ENCODE assay signal across 1 cellular context in the genomic region with DNA sequence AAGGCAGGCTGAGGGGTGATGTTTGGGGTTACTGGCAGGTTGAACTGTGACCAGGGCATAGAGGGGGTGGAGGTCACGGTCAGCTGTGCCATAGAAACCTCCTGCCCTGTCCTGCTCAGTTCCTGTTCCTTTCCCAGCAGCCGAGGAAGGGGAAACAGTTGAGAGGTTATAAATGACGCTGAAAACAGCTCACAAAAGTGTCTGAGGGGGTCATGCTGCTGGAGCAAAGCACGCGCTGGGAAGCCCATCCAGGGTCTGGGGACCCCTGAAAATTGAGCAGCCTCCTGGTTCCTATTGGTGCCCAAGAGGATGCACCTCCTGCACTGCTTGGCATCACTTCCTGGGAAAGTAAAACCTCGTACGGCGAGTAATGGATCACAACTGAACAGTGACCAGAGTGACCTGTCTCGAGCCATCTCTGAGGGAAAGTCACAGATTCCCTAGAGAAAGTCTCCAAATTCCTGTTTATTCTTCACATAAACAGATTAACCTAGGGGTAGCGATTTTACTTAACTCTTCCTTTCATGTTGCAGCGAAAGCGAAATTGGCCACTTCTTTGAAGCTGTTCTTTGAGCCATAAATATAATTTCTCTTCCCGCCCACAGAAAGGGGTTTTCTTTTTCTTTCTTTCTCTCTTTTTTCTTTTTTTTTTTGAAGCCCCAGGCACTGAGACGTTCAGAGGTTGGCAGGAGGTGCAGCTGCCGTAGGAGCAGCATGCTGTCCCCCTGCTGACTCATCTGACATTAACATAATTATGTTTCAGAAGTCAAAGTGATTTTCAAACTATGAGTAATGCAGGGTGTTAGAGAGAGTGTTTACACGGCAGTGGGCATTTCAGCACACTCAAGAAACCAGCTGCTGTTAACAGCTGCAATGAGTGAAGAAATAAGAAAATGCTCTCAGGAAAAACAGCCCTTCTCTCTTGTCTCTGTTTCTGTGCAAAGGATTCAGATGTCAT.
TF ChIP-seq lines count a peak whose summit lies in the region.

No MANE protein-coding gene starts in this region.

TF ChIP-seq in K562, 482 proteins besides CTCF, POLR2A, EP300 and RAD21 (continued from another document and continues in another):
- TF ChIP-seq, protein P1, sequence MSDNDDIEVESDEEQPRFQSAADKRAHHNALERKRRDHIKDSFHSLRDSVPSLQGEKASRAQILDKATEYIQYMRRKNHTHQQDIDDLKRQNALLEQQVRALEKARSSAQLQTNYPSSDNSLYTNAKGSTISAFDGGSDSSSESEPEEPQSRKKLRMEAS (CRISPR knock-in tag; IDR thresholded peaks at IDR 0.05), result peak; percentile 42; the same call in 1 of the 2 replicates
- peak; percentile 20; the same call in 1 of the 2 replicates for TF ChIP-seq ESRRA (IDR thresholded peaks at IDR 0.05; ENCODE audit: borderline replicate concordance, low read depth)
- TF ChIP-seq ZC3H11A (IDR thresholded peaks at IDR 0.05; ENCODE audit: low read depth, low read length), result no peak
- TF ChIP-seq, protein P2, sequence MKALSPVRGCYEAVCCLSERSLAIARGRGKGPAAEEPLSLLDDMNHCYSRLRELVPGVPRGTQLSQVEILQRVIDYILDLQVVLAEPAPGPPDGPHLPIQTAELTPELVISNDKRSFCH (CRISPR knock-in tag; IDR thresholded peaks at IDR 0.05), result no peak
- TF ChIP-seq, protein P2 (tag; IDR thresholded peaks at IDR 0.05), result no peak
- TF ChIP-seq HNRNPK (IDR thresholded peaks at IDR 0.05; ENCODE audit: low read depth, low read length, poor library complexity, severe bottlenecking), result no peak
- no peak for TF ChIP-seq ELF2 (CRISPR knock-in tag; IDR thresholded peaks at IDR 0.05)
- peak; percentile 91 for TF ChIP-seq FOSL1 (tag; conservative IDR thresholded peaks at IDR 0.05)
- TF ChIP-seq MAFK (IDR thresholded peaks at IDR 0.05; ENCODE audit: low read length), result peak; percentile 58; the same call in 1 of the 2 replicates
- no peak for TF ChIP-seq NCOA4 (IDR thresholded peaks at IDR 0.05; ENCODE audit: partially characterized antibody)
- TF ChIP-seq, protein P3, sequence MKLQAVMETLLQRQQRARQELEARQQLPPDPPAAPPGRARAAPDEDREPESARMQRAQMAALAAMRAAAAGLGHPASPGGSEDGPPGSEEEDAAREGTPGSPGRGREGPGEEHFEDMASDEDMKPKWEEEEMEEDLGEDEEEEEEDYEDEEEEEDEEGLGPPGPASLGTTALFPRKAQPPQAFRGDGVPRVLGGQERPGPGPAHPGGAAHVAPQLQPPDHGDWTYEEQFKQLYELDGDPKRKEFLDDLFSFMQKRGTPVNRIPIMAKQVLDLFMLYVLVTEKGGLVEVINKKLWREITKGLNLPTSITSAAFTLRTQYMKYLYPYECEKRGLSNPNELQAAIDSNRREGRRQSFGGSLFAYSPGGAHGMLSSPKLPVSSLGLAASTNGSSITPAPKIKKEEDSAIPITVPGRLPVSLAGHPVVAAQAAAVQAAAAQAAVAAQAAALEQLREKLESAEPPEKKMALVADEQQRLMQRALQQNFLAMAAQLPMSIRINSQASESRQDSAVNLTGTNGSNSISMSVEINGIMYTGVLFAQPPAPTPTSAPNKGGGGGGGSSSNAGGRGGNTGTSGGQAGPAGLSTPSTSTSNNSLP (IDR thresholded peaks at IDR 0.05; ENCODE audit: borderline replicate concordance, low read depth, low read length), result no peak
- no peak for TF ChIP-seq ZNF589 (CRISPR knock-in tag; IDR thresholded peaks at IDR 0.05; ENCODE audit: low read depth)
- TF ChIP-seq, protein P4, sequence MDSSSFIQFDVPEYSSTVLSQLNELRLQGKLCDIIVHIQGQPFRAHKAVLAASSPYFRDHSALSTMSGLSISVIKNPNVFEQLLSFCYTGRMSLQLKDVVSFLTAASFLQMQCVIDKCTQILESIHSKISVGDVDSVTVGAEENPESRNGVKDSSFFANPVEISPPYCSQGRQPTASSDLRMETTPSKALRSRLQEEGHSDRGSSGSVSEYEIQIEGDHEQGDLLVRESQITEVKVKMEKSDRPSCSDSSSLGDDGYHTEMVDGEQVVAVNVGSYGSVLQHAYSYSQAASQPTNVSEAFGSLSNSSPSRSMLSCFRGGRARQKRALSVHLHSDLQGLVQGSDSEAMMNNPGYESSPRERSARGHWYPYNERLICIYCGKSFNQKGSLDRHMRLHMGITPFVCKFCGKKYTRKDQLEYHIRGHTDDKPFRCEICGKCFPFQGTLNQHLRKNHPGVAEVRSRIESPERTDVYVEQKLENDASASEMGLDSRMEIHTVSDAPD (CRISPR knock-in tag; IDR thresholded peaks at IDR 0.05), result no peak
- TF ChIP-seq ZNF76 (CRISPR knock-in tag; IDR thresholded peaks at IDR 0.05; ENCODE audit: borderline replicate concordance), result no peak
- TF ChIP-seq ETV1 (tag; conservative IDR thresholded peaks at IDR 0.05; ENCODE audit: low read depth), result no peak
- peak; percentile 53 for TF ChIP-seq ARID1B (IDR thresholded peaks at IDR 0.05)
- TF ChIP-seq CREM (IDR thresholded peaks at IDR 0.05; ENCODE audit: low read depth), result peak; percentile 20; the same call in 1 of the 2 replicates
- TF ChIP-seq RCOR1 (IDR thresholded peaks at IDR 0.05; ENCODE audit: borderline replicate concordance in 1 of 2, low read depth in 2 of 2, low read length in 2 of 2), result peak in 1 of 2 experiments; percentile 30; a peak in 1 of 4 replicates
- TF ChIP-seq CTBP1 (IDR thresholded peaks at IDR 0.05; ENCODE audit: borderline replicate concordance), result 0 out of 2 replicates have a peak, but pooled peaks have one; percentile 5
- TF ChIP-seq, protein P5, sequence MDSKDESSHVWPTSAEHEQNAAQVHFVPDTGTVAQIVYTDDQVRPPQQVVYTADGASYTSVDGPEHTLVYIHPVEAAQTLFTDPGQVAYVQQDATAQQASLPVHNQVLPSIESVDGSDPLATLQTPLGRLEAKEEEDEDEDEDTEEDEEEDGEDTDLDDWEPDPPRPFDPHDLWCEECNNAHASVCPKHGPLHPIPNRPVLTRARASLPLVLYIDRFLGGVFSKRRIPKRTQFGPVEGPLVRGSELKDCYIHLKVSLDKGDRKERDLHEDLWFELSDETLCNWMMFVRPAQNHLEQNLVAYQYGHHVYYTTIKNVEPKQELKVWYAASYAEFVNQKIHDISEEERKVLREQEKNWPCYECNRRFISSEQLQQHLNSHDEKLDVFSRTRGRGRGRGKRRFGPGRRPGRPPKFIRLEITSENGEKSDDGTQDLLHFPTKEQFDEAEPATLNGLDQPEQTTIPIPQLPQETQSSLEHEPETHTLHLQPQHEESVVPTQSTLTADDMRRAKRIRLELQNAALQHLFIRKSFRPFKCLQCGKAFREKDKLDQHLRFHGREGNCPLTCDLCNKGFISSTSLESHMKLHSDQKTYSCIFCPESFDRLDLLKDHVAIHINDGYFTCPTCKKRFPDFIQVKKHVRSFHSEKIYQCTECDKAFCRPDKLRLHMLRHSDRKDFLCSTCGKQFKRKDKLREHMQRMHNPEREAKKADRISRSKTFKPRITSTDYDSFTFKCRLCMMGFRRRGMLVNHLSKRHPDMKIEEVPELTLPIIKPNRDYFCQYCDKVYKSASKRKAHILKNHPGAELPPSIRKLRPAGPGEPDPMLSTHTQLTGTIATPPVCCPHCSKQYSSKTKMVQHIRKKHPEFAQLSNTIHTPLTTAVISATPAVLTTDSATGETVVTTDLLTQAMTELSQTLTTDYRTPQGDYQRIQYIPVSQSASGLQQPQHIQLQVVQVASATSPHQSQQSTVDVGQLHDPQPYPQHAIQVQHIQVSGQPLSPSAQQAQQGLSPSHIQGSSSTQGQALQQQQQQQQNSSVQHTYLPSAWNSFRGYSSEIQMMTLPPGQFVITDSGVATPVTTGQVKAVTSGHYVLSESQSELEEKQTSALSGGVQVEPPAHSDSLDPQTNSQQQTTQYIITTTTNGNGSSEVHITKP (IDR thresholded peaks at IDR 0.05; ENCODE audit: partially characterized antibody), result no peak
- TF ChIP-seq, protein P6, sequence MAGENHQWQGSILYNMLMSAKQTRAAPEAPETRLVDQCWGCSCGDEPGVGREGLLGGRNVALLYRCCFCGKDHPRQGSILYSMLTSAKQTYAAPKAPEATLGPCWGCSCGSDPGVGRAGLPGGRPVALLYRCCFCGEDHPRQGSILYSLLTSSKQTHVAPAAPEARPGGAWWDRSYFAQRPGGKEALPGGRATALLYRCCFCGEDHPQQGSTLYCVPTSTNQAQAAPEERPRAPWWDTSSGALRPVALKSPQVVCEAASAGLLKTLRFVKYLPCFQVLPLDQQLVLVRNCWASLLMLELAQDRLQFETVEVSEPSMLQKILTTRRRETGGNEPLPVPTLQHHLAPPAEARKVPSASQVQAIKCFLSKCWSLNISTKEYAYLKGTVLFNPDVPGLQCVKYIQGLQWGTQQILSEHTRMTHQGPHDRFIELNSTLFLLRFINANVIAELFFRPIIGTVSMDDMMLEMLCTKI (IDR thresholded peaks at IDR 0.05; ENCODE audit: partially characterized antibody), result no peak
- TF ChIP-seq NFE2 (IDR thresholded peaks at IDR 0.05; ENCODE audit: low read depth), result peak; percentile 88
- TF ChIP-seq CBX5 (IDR thresholded peaks at IDR 0.05; ENCODE audit: borderline replicate concordance, low read depth), result no peak
- peak; percentile 40 for TF ChIP-seq TAF9B (IDR thresholded peaks at IDR 0.05; ENCODE audit: partially characterized antibody)
- no peak for TF ChIP-seq KLF13 (tag; IDR thresholded peaks at IDR 0.05; ENCODE audit: borderline replicate concordance, low read depth)
- TF ChIP-seq, protein P7, sequence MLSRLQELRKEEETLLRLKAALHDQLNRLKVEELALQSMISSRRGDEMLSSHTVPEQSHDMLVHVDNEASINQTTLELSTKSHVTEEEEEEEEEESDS (CRISPR knock-in tag; IDR thresholded peaks at IDR 0.05), result no peak
- no peak for TF ChIP-seq ZNF75A (CRISPR knock-in tag; IDR thresholded peaks at IDR 0.05)
- TF ChIP-seq, protein P8, sequence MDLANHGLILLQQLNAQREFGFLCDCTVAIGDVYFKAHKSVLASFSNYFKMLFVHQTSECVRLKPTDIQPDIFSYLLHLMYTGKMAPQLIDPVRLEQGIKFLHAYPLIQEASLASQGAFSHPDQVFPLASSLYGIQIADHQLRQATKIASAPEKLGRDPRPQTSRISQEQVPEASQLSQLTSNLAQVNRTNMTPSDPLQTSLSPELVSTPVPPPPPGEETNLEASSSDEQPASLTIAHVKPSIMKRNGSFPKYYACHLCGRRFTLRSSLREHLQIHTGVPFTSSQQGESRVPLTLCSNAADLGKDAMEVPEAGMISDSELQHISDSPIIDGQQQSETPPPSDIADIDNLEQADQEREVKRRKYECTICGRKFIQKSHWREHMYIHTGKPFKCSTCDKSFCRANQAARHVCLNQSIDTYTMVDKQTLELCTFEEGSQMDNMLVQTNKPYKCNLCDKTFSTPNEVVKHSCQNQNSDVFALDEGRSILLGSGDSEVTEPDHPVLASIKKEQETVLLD (IDR thresholded peaks at IDR 0.05), result no peak
- TF ChIP-seq BACH1 (tag; IDR thresholded peaks at IDR 0.05), result no peak; the same call in 1 of the 2 replicates
- peak; percentile 69; the same call in 1 of the 2 replicates for TF ChIP-seq L3MBTL2 (IDR thresholded peaks at IDR 0.05)
- TF ChIP-seq SMARCA4 (IDR thresholded peaks at IDR 0.05), result peak; percentile 82
- no peak for TF ChIP-seq ZNF41 (CRISPR knock-in tag; conservative IDR thresholded peaks at IDR 0.05)
- no peak for TF ChIP-seq MECOM (CRISPR knock-in tag; IDR thresholded peaks at IDR 0.05)
- TF ChIP-seq, protein P9, sequence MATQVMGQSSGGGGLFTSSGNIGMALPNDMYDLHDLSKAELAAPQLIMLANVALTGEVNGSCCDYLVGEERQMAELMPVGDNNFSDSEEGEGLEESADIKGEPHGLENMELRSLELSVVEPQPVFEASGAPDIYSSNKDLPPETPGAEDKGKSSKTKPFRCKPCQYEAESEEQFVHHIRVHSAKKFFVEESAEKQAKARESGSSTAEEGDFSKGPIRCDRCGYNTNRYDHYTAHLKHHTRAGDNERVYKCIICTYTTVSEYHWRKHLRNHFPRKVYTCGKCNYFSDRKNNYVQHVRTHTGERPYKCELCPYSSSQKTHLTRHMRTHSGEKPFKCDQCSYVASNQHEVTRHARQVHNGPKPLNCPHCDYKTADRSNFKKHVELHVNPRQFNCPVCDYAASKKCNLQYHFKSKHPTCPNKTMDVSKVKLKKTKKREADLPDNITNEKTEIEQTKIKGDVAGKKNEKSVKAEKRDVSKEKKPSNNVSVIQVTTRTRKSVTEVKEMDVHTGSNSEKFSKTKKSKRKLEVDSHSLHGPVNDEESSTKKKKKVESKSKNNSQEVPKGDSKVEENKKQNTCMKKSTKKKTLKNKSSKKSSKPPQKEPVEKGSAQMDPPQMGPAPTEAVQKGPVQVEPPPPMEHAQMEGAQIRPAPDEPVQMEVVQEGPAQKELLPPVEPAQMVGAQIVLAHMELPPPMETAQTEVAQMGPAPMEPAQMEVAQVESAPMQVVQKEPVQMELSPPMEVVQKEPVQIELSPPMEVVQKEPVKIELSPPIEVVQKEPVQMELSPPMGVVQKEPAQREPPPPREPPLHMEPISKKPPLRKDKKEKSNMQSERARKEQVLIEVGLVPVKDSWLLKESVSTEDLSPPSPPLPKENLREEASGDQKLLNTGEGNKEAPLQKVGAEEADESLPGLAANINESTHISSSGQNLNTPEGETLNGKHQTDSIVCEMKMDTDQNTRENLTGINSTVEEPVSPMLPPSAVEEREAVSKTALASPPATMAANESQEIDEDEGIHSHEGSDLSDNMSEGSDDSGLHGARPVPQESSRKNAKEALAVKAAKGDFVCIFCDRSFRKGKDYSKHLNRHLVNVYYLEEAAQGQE (CRISPR knock-in tag; IDR thresholded peaks at IDR 0.05; ENCODE audit: low read depth), result no peak
- TF ChIP-seq TRIM24 (IDR thresholded peaks at IDR 0.05), result peak in 1 of 2 experiments; percentile 42; a peak in 1 of 4 replicates
- no peak for TF ChIP-seq SRSF1 (IDR thresholded peaks at IDR 0.05; ENCODE audit: low read depth, low read length)
- TF ChIP-seq SRSF9 (IDR thresholded peaks at IDR 0.05; ENCODE audit: borderline replicate concordance, low read depth, low read length), result no peak
- TF ChIP-seq ILK (tag; IDR thresholded peaks at IDR 0.05; ENCODE audit: borderline replicate concordance, low read depth), result no peak
- TF ChIP-seq MEIS2 (IDR thresholded peaks at IDR 0.05; ENCODE audit: partially characterized antibody), result peak; percentile 66
- TF ChIP-seq ETV6 (IDR thresholded peaks at IDR 0.05; ENCODE audit: borderline replicate concordance in 1 of 2, low read depth in 2 of 2, low read length in 1 of 2), result no peak
- no peak for TF ChIP-seq ETV6 (CRISPR knock-in tag; IDR thresholded peaks at IDR 0.05; ENCODE audit: borderline replicate concordance)
- 0 out of 2 replicates have a peak, but pooled peaks have one; percentile 28 for TF ChIP-seq MTA2 (IDR thresholded peaks at IDR 0.05; ENCODE audit: low read depth)
- no peak for TF ChIP-seq NFIX (CRISPR knock-in tag; IDR thresholded peaks at IDR 0.05; ENCODE audit: low read depth)
- no peak for TF ChIP-seq FIP1L1 (IDR thresholded peaks at IDR 0.05; ENCODE audit: low read depth, low read length, poor library complexity, severe bottlenecking)
- no peak for TF ChIP-seq ADNP (tag; IDR thresholded peaks at IDR 0.05)
- no peak for TF ChIP-seq RBM17 (IDR thresholded peaks at IDR 0.05; ENCODE audit: borderline replicate concordance, low read depth, low read length)
- no peak for TF ChIP-seq ZNF174 (CRISPR knock-in tag; IDR thresholded peaks at IDR 0.05)
- TF ChIP-seq, protein P10, sequence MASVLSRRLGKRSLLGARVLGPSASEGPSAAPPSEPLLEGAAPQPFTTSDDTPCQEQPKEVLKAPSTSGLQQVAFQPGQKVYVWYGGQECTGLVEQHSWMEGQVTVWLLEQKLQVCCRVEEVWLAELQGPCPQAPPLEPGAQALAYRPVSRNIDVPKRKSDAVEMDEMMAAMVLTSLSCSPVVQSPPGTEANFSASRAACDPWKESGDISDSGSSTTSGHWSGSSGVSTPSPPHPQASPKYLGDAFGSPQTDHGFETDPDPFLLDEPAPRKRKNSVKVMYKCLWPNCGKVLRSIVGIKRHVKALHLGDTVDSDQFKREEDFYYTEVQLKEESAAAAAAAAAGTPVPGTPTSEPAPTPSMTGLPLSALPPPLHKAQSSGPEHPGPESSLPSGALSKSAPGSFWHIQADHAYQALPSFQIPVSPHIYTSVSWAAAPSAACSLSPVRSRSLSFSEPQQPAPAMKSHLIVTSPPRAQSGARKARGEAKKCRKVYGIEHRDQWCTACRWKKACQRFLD (CRISPR knock-in tag; IDR thresholded peaks at IDR 0.05), result no peak
